In the genomic region with DNA sequence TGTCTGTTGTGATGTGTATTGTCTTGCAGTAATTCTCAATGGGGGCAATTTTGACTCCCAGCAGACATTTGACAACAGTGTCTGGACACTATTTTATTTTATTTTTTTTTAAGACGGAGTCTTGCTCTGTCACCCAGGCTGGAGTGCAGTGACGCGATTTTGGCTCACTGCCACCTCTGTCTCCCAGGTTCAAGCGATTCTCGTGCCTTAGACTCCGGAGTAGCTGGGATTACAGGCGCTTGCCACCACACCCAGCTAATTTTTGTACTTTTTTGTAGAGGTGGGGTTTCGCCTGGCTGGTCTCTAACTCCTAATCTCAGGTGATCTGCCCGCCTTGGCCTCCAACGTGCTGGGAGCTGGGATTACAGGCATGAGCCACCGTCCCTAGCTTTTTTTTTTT, we compare ENCODE assay signal across 1 cellular context.
TF ChIP-seq lines count a peak whose summit lies in the region.

No MANE protein-coding gene starts in this region.

TF ChIP-seq in SK-N-SH, 30 proteins besides CTCF, POLR2A, EP300 and RAD21 (continued from another document):
- TF ChIP-seq, protein P1, sequence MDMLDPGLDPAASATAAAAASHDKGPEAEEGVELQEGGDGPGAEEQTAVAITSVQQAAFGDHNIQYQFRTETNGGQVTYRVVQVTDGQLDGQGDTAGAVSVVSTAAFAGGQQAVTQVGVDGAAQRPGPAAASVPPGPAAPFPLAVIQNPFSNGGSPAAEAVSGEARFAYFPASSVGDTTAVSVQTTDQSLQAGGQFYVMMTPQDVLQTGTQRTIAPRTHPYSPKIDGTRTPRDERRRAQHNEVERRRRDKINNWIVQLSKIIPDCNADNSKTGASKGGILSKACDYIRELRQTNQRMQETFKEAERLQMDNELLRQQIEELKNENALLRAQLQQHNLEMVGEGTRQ (IDR thresholded peaks at IDR 0.05; ENCODE audit: borderline replicate concordance, low read depth, low read length), result no peak
- TF ChIP-seq SMC3 (IDR thresholded peaks at IDR 0.05; ENCODE audit: low read depth, low read length) (no peak), ELF1 (IDR thresholded peaks at IDR 0.05) (no peak), MEF2A (IDR thresholded peaks at IDR 0.05; ENCODE audit: borderline replicate concordance, low read depth) (no peak), TAF1 (IDR thresholded peaks at IDR 0.05; ENCODE audit: borderline replicate concordance, low read depth, low read length) (no peak), YY1 (IDR thresholded peaks at IDR 0.05; ENCODE audit: low read depth) (no peak)
